8 cellular contexts compared by ENCODE assay signal in the genomic region with DNA sequence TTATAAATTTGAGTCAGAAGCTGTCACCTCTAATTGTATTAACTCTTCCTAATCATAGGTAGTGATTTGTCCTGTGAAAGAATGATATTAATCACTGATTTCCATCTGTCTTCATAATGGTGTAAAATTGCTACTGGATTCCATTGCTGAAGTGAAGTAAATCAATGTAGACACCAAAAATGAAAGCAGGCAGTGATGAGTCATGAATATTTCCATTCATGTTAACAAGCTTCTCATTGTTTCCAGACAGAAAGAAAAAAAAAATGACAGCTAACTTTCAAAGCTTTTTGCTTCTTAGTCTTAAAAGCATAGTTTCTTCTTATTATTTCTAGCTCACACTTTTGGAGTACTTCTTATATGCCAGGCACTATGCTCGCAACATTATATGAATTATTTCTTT. TPM values are rescaled to one million over a fixed set of nuclear protein-coding genes. Genes with fewer than 3 reads are reported as not detected.
DNase-seq lines count a peak whose midpoint lies in the region; ATAC-seq, FAIRE-seq and TF ChIP-seq lines count a peak whose summit lies in the region.

No MANE protein-coding gene starts in this region.

- ATAC-seq in GM18498 (IDR thresholded peaks at IDR 0.05; ENCODE audit: unreplicated experiment) = no peak

- H3K36me3 Mint-ChIP-seq in neural crest cell (ENCODE audit: low read depth) = peaks cover 3% of the 10 kb centered on the region

- H3K27ac Mint-ChIP-seq in neural crest cell (ENCODE audit: unreplicated experiment) = peak overlapping the region; percentile 89

- CTCF ChIA-PET in GM10248 (lab: Yijun Ruan, JAX) = interaction anchor here (1.0 to 4.2 kb wide), 9 partner anchors 13 to 246 kb away, joined by 3 to 24 read pairs (median 5); no protein-coding TSS in a partner anchor

- no peaks in the 10 kb centered on the region for H3K27me3 ChIP-seq in bronchial epithelial cell (ENCODE audit: control insufficient read depth, insufficient read depth, low read length)

- H3K4me1 Mint-ChIP-seq in neural crest cell = peaks cover 20% of the 10 kb centered on the region

- peaks cover 2% of the 10 kb centered on the region for H3K9me3 Mint-ChIP-seq in neural crest cell

- peak; percentile 69 for DNase-seq in GM10248 (ENCODE audit: extremely low spot score)
- DNase-seq in HT-29 (ENCODE audit: low spot score) = peak; percentile 74
- DNase-seq in bronchial epithelial cell (ENCODE audit: low read depth) = peak; percentile 86
- no peak for DNase-seq in neural crest cell (ENCODE audit: low read depth, low spot score)
- no peak for DNase-seq in NCI-H510A treated with DMSO at 0.1 percent for 48 hours (lab: John Stamatoyannopoulos, UW)
- no peak for DNase-seq in posterior cingulate gyrus
- DNase-seq in GM19240 (ENCODE audit: insufficient read length, low spot score) = no peak

- H3K27me3 Mint-ChIP-seq in neural crest cell (ENCODE audit: low read depth) = no peaks in the 10 kb centered on the region

- H3K4me3 Mint-ChIP-seq in neural crest cell = peak overlapping the region; percentile 10

- POLR2A ChIA-PET in GM10248 (lab: Yijun Ruan, JAX) = interaction anchor here (0.6 kb wide), 1 partner anchor 1315 kb away, joined by 3 read pairs; no protein-coding TSS in a partner anchor

- intact Hi-C loops in posterior cingulate gyrus (cut with DNase I) = no loop called here

- TF ChIP-seq CTCF in GM10248 (IDR thresholded peaks at IDR 0.05; ENCODE audit: control extremely low read depth, extremely low read depth, low read depth, missing control alignments) = no peak
- no peak for TF ChIP-seq CTCF in bronchial epithelial cell (IDR thresholded peaks at IDR 0.05; ENCODE audit: insufficient read depth, low read length, severe bottlenecking)
- no peak for TF ChIP-seq CTCF in neural crest cell (conservative IDR thresholded peaks at IDR 0.05)

- peaks cover 3% of the 10 kb centered on the region for H3K36me3 ChIP-seq in bronchial epithelial cell (ENCODE audit: control insufficient read depth, insufficient read depth, low read length)

- H3K4me3 ChIP-seq in bronchial epithelial cell (ENCODE audit: low read depth, low read length) = no peak overlapping the region

- no peak for FAIRE-seq in bronchial epithelial cell (lab: Jason Lieb, UNC)

RNA-seq across cellular contexts. Expression of gene FAM114A1, which starts 21.5 kb away (rescaled TPM):
- total RNA-seq in HT-29 (2014; rRNA removed; shearing (Covaris generic)) = 6.2 and 8.8 TPM in 2 replicates
- total RNA-seq in bronchial epithelial cell = 40.2 and 44.2 TPM in 2 replicates
- total RNA-seq in neural crest cell = 11.3 and 13.4 TPM in 2 replicates

RNA-seq across cellular contexts. Expression of gene TLR6, which starts 32.5 kb away (rescaled TPM):
- total RNA-seq in HT-29 (2014; rRNA removed; shearing (Covaris generic)) = 0.15 and 0.34 TPM in 2 replicates
- total RNA-seq in bronchial epithelial cell (0.26 and 0.38 TPM in 2 replicates), neural crest cell (0.11 and 0.19 TPM in 2 replicates)

Comparison
In these comparisons a context has a peak if more than half of its experiments do, and no peak if none do; other contexts are left out.
1. DNase-seq: peak in GM10248 (single experiment), HT-29 (single experiment) and bronchial epithelial cell (single experiment); none in neural crest cell (single experiment), NCI-H510A treated with DMSO at 0.1 percent for 48 hours (single experiment), posterior cingulate gyrus (0 of 10) and GM19240 (single experiment).